In the genomic region with DNA sequence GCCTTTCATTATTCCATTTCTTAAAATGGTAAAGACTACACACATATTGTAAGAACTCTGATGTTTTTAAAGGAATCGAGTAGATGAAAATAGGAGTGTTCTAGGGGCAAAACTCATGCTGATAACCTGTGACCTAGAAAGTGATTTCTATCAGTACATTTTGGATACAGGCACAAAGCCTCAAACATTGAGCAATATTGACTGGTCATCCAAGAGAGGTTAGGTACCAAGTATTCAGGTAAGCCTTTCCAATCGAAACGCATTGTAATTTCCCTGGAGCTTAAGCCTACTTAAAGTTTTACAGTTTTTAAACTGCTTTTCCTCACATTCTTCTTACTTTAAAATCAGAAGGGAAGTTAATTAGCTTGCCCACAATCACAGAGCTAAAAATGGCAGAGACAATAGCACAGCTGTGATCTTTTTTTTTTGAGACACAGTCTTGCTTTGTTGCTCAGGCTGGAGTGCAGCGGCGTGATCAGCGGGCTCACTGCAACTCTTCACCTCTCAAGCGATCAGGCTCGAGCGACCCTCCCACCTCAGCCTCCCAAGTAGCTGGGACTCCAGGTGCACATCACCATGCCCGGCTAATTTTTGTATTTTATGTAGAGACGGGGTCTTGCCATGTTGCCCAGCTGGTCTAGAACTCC, we compare ENCODE assay signal across 1 cellular context.
TF ChIP-seq lines count a peak whose summit lies in the region.

No MANE protein-coding gene starts in this region.

TF ChIP-seq in GM12878, 131 proteins besides CTCF, POLR2A, EP300 and RAD21 (continued from another document):
- TF ChIP-seq EZH2 (IDR thresholded peaks at IDR 0.05; ENCODE audit: borderline replicate concordance, control insufficient read depth, low read depth, low read length) (no peak), MYB (IDR thresholded peaks at IDR 0.05; ENCODE audit: borderline replicate concordance, low read depth, low read length) (no peak), RAD51 (IDR thresholded peaks at IDR 0.05) (no peak), TCF3 (IDR thresholded peaks at IDR 0.05; ENCODE audit: borderline replicate concordance, insufficient read depth, low read depth, low read length) (no peak), JUNB (IDR thresholded peaks at IDR 0.05) (no peak), CBX5 (IDR thresholded peaks at IDR 0.05; ENCODE audit: low read depth) (no peak)
- TF ChIP-seq, protein P1, sequence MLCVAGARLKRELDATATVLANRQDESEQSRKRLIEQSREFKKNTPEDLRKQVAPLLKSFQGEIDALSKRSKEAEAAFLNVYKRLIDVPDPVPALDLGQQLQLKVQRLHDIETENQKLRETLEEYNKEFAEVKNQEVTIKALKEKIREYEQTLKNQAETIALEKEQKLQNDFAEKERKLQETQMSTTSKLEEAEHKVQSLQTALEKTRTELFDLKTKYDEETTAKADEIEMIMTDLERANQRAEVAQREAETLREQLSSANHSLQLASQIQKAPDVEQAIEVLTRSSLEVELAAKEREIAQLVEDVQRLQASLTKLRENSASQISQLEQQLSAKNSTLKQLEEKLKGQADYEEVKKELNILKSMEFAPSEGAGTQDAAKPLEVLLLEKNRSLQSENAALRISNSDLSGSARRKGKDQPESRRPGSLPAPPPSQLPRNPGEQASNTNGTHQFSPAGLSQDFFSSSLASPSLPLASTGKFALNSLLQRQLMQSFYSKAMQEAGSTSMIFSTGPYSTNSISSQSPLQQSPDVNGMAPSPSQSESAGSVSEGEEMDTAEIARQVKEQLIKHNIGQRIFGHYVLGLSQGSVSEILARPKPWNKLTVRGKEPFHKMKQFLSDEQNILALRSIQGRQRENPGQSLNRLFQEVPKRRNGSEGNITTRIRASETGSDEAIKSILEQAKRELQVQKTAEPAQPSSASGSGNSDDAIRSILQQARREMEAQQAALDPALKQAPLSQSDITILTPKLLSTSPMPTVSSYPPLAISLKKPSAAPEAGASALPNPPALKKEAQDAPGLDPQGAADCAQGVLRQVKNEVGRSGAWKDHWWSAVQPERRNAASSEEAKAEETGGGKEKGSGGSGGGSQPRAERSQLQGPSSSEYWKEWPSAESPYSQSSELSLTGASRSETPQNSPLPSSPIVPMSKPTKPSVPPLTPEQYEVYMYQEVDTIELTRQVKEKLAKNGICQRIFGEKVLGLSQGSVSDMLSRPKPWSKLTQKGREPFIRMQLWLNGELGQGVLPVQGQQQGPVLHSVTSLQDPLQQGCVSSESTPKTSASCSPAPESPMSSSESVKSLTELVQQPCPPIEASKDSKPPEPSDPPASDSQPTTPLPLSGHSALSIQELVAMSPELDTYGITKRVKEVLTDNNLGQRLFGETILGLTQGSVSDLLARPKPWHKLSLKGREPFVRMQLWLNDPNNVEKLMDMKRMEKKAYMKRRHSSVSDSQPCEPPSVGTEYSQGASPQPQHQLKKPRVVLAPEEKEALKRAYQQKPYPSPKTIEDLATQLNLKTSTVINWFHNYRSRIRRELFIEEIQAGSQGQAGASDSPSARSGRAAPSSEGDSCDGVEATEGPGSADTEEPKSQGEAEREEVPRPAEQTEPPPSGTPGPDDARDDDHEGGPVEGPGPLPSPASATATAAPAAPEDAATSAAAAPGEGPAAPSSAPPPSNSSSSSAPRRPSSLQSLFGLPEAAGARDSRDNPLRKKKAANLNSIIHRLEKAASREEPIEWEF (IDR thresholded peaks at IDR 0.05; ENCODE audit: insufficient replicate concordance, low read depth, low read length), result no peak
- TF ChIP-seq, protein P2, sequence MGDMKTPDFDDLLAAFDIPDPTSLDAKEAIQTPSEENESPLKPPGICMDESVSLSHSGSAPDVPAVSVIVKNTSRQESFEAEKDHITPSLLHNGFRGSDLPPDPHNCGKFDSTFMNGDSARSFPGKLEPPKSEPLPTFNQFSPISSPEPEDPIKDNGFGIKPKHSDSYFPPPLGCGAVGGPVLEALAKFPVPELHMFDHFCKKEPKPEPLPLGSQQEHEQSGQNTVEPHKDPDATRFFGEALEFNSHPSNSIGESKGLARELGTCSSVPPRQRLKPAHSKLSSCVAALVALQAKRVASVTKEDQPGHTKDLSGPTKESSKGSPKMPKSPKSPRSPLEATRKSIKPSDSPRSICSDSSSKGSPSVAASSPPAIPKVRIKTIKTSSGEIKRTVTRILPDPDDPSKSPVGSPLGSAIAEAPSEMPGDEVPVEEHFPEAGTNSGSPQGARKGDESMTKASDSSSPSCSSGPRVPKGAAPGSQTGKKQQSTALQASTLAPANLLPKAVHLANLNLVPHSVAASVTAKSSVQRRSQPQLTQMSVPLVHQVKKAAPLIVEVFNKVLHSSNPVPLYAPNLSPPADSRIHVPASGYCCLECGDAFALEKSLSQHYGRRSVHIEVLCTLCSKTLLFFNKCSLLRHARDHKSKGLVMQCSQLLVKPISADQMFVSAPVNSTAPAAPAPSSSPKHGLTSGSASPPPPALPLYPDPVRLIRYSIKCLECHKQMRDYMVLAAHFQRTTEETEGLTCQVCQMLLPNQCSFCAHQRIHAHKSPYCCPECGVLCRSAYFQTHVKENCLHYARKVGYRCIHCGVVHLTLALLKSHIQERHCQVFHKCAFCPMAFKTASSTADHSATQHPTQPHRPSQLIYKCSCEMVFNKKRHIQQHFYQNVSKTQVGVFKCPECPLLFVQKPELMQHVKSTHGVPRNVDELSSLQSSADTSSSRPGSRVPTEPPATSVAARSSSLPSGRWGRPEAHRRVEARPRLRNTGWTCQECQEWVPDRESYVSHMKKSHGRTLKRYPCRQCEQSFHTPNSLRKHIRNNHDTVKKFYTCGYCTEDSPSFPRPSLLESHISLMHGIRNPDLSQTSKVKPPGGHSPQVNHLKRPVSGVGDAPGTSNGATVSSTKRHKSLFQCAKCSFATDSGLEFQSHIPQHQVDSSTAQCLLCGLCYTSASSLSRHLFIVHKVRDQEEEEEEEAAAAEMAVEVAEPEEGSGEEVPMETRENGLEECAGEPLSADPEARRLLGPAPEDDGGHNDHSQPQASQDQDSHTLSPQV (IDR thresholded peaks at IDR 0.05), result no peak
- TF ChIP-seq, protein P3, sequence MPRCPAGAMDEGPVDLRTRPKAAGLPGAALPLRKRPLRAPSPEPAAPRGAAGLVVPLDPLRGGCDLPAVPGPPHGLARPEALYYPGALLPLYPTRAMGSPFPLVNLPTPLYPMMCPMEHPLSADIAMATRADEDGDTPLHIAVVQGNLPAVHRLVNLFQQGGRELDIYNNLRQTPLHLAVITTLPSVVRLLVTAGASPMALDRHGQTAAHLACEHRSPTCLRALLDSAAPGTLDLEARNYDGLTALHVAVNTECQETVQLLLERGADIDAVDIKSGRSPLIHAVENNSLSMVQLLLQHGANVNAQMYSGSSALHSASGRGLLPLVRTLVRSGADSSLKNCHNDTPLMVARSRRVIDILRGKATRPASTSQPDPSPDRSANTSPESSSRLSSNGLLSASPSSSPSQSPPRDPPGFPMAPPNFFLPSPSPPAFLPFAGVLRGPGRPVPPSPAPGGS (IDR thresholded peaks at IDR 0.05; ENCODE audit: borderline replicate concordance, insufficient read depth, low read depth, low read length, poor library complexity, severe bottlenecking), result no peak
